Comparison of ENCODE assay signal across 9 cellular contexts in the genomic region with DNA sequence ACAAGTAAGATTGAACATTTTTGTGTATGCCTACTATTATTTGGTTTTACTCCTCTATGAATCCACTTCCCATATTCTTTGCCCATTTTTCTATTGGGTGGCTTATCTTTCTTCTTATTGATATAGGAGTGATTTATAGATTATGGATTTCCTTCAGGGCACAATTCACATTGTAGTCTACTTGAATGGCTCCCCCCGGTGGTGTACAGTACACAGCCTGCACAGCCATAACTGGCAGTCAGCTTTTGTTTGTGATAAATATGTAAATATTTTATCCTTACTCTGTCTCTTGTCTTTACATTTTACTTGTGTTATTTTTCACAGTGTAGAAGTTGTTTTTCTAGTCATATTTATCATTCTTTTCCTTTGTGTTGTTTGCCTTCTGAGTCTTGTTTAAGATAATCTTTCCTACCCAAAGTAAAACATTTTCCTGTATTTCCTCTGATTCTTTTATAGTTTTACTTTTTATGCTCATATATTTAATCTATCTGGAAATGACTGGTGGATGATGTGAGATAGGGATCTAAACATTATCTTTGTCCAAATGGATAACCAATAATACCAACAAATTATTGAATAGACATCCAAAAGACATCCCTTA. TPM values are rescaled to one million over a fixed set of nuclear protein-coding genes. Genes with fewer than 3 reads are reported as not detected.
DNase-seq lines count a peak whose midpoint lies in the region; ATAC-seq and TF ChIP-seq lines count a peak whose summit lies in the region.
"Had no signal": no experiment of that assay in that cellular context is flagged by ENCODE, and none has a peak within 500 bp of the region (broad histone marks: within the 10 kb centered on the region; RNA-seq: fewer than 3 reads in every experiment).

No MANE protein-coding gene starts in this region.

- no peak overlapping the region for H3K4me2 ChIP-seq in fibroblast of lung (ENCODE audit: extremely low read depth, insufficient read depth, low read length)

- H3K79me2 ChIP-seq in fibroblast of lung (ENCODE audit: control insufficient read depth, insufficient read depth, low read length) = no peaks in the 10 kb centered on the region

- no peaks in the 10 kb centered on the region for H3K9me3 ChIP-seq in fibroblast of lung (ENCODE audit: control insufficient read depth, insufficient read depth, low read depth, low read length)
- H3K9me3 ChIP-seq: mucosa of descending colon had no signal

- H4K20me1 ChIP-seq in fibroblast of lung (ENCODE audit: control insufficient read depth, extremely low read depth, insufficient read depth, low read length) = no peaks in the 10 kb centered on the region

- H3K36me3 ChIP-seq in fibroblast of lung (ENCODE audit: control insufficient read depth, insufficient read depth, low read length) = no peaks in the 10 kb centered on the region

- no peak for ATAC-seq in GM21515 (IDR thresholded peaks at IDR 0.05; ENCODE audit: unreplicated experiment)
- no peak for ATAC-seq in HG03354 (IDR thresholded peaks at IDR 0.05; ENCODE audit: poor library complexity, severe bottlenecking, unreplicated experiment)
- ATAC-seq: mucosa of descending colon had no signal

- in situ Hi-C loops in GM13977 (cut with MboI; ENCODE audit: low pct_unique_long_range_greater_than_20kb, low sequenced_read_pairs, unreplicated experiment) = no loop called here

- H3K27me3 ChIP-seq in fibroblast of lung (ENCODE audit: control insufficient read depth, insufficient read depth, low read length) = no peaks in the 10 kb centered on the region

- H3K4me3 ChIP-seq in fibroblast of lung (replicated peaks in 1 of 4; ENCODE audit: control extremely low read depth in 1 of 4, insufficient read depth in 1 of 4, low read depth in 3 of 4, low read length in 4 of 4) = no peak overlapping the region
- H3K4me3 ChIP-seq: mucosa of descending colon had no signal

- no peak overlapping the region for H2AFZ ChIP-seq in fibroblast of lung (ENCODE audit: low read length)

- peak; percentile 33 for TF ChIP-seq CTCF in GM13977 (IDR thresholded peaks at IDR 0.05; ENCODE audit: extremely low read depth, insufficient read depth, missing control alignments)
- peak; percentile 57; the same call in 1 of the 2 replicates for TF ChIP-seq CTCF in VCaP (conservative IDR thresholded peaks at IDR 0.05)
- TF ChIP-seq CTCF in fibroblast of lung (conservative IDR thresholded peaks at IDR 0.05 in 1 of 2, IDR thresholded peaks at IDR 0.05 in 1 of 2; ENCODE audit: low read depth in 1 of 2, low read length in 2 of 2) = peak; percentile 69 to 81

- H3K27ac ChIP-seq in VCaP (no peak overlapping the region), fibroblast of lung (ENCODE audit: insufficient read depth, low read length) (no peak overlapping the region)

- no peaks in the 10 kb centered on the region for H3K4me1 ChIP-seq in fibroblast of lung (ENCODE audit: control insufficient read depth, extremely low read depth, insufficient read depth, low read length)

- H3K9ac ChIP-seq in fibroblast of lung (ENCODE audit: insufficient read depth, low read length) = no peak overlapping the region

- no peak for DNase-seq in GM13977 (ENCODE audit: low spot score)
- DNase-seq in fibroblast of lung (ENCODE audit: low read depth in 2 of 2) = peak; percentile 35 to 58
- peak; percentile 41 to 44 for DNase-seq in stimulated activated CD4-positive, alpha-beta T cell treated with anti-CD3 and anti-CD28 coated beads, Interleukin-4, amount 100 ng/mL, for 48 hours (ENCODE audit: low read depth in 2 of 2)
- no peak for DNase-seq in NOMO-1 (lab: John Stamatoyannopoulos, UW; ENCODE audit: unreplicated experiment in 2 of 2)
- no peak for DNase-seq in NCI-H1105 treated with DMSO at 0.1 percent for 48 hours (lab: John Stamatoyannopoulos, UW)

RNA-seq across cellular contexts. Expression of a gene that starts 23.9 kb away (rescaled TPM):
- 299 and 343 TPM in 2 replicates for total RNA-seq in fibroblast of lung
- polyA plus RNA-seq in fibroblast of lung = 377 and 1,187 TPM in 2 replicates
- 287 and 889 TPM in 2 replicates for polyA plus RNA-seq in fibroblast of lung (2012)
- polyA minus RNA-seq in fibroblast of lung (ENCODE audit: low replicate concordance) = 97.5 and 238 TPM in 2 replicates

Comparison
In these comparisons a context has a peak if more than half of its experiments do, and no peak if none do; other contexts are left out.
1. DNase-seq: peak in fibroblast of lung (2 of 2) and stimulated activated CD4-positive, alpha-beta T cell treated with anti-CD3 and anti-CD28 coated beads, Interleukin-4, amount 100 ng/mL, for 48 hours (2 of 2); none in GM13977 (single experiment), NOMO-1 (0 of 2) and NCI-H1105 treated with DMSO at 0.1 percent for 48 hours (single experiment).
2. Peak in every context shown above with its lines, with median percentiles within 50 percentile points of each other: CTCF ChIP-seq.